ENCODE assay signal across 21 cellular contexts in genomic region chr2:47004905-47005495, GRCh38.
DNase-seq lines count a peak whose midpoint lies in the region; FAIRE-seq and TF ChIP-seq lines count a peak whose summit lies in the region.
"Had no signal": no experiment of that assay in that cellular context is flagged by ENCODE, and none has a peak within 500 bp of the region (broad histone marks: within the 10 kb centered on the region; RNA-seq: fewer than 3 reads in every experiment).

No MANE protein-coding gene starts in this region.

- no peak for FAIRE-seq in frontal cortex (lab: Jason Lieb, UNC)
- FAIRE-seq: A204.1 had no signal

- H3K27ac ChIP-seq in breast epithelium = peak overlapping the region in 1 of 2 donors; percentile 35
- no peak overlapping the region for H3K27ac ChIP-seq in neuronal stem cell (replicated peaks; ENCODE audit: low read length)
- peak overlapping the region; percentile 78 to 92 for H3K27ac ChIP-seq in tibial artery
- H3K27ac ChIP-seq: SJSA1, vagina, VCaP had no signal

- H3K14ac ChIP-seq in neuronal stem cell (ENCODE audit: low read length) = no peak overlapping the region

- intact Hi-C loops in MCF 10A (cut with micrococcal nuclease) (no loop called here), breast epithelium (cut with DNase I; ENCODE audit: low total_unique reads) (no loop called here), tibial artery (cut with DNase I; ENCODE audit: low total_unique reads) (loop anchor here (10.0 kb wide), 1 partner anchor 50 kb away; no protein-coding TSS in a partner anchor)

- H2BK15ac ChIP-seq in neuronal stem cell (ENCODE audit: low read length) = no peak overlapping the region

- H2AFZ ChIP-seq in neuronal stem cell (ENCODE audit: low read length) = no peak overlapping the region

- H2BK12ac ChIP-seq in neuronal stem cell (ENCODE audit: low read length) = no peak overlapping the region

- no peak overlapping the region for H4K91ac ChIP-seq in neuronal stem cell (ENCODE audit: low read depth, low read length, poor library complexity)

- H3K27ac Mint-ChIP-seq in MCF 10A (ENCODE audit: low read depth, unreplicated experiment) = peak overlapping the region; percentile 63
- H3K27ac Mint-ChIP-seq: immature natural killer cell had no signal

- POLR2A ChIA-PET in MCF 10A (lab: Yijun Ruan, JAX) = interaction anchor here (0.9 to 1.3 kb wide), 2 partner anchors 10 to 22 kb away, joined by 4 read pairs; no protein-coding TSS in a partner anchor

- no peaks in the 10 kb centered on the region for H3K9me3 Mint-ChIP-seq in MCF 10A (ENCODE audit: unreplicated experiment)
- H3K9me3 Mint-ChIP-seq: immature natural killer cell had no signal

- H3K4me1 ChIP-seq in breast epithelium (peaks cover 9 to 10% of the 10 kb centered on the region in 2 donors), neuronal stem cell (ENCODE audit: control insufficient read depth in 2 of 2, insufficient read depth in 1 of 2, low read depth in 1 of 2, low read length in 2 of 2) (peaks cover 38 to 40% of the 10 kb centered on the region in 2 donors), tibial artery (peaks cover 0 to 93% (median 76%) of the 10 kb centered on the region in 4 donors)

- WGBS in neuronal stem cell (ENCODE audit: extremely low coverage in 2 of 2, insufficient read length in 2 of 2, insufficient replicate concordance in 1 of 2), 2 donors = no CpG with 5 or more reads among the region's 10 CpGs

- no peak overlapping the region for H2BK5ac ChIP-seq in neuronal stem cell (ENCODE audit: low read length)

- no peak overlapping the region for H3K4ac ChIP-seq in neuronal stem cell (ENCODE audit: low read length)

- no peaks in the 10 kb centered on the region for H3K9me3 ChIP-seq in breast epithelium
- peaks cover 0 to 13% of the 10 kb centered on the region in 2 donors for H3K9me3 ChIP-seq in neuronal stem cell (replicated peaks in 1 of 2; ENCODE audit: control insufficient read depth in 2 of 2, insufficient read depth in 1 of 2, low read depth in 1 of 2, low read length in 2 of 2)
- H3K9me3 ChIP-seq in tibial artery = no peaks in the 10 kb centered on the region
- H3K9me3 ChIP-seq: SJSA1, vagina had no signal

- H3K18ac ChIP-seq in neuronal stem cell (ENCODE audit: low read length) = peak overlapping the region; percentile 36

- no peak overlapping the region for H2AK5ac ChIP-seq in neuronal stem cell (ENCODE audit: low read depth, low read length)

- peaks cover 26% of the 10 kb centered on the region for H3K4me1 Mint-ChIP-seq in MCF 10A (ENCODE audit: insufficient read depth, unreplicated experiment)

- H3K4me3 Mint-ChIP-seq in MCF 10A (ENCODE audit: unreplicated experiment) = no peak overlapping the region
- H3K4me3 Mint-ChIP-seq: immature natural killer cell had no signal

- no peaks in the 10 kb centered on the region for H3K36me3 ChIP-seq in breast epithelium
- no peaks in the 10 kb centered on the region for H3K36me3 ChIP-seq in neuronal stem cell (replicated peaks in 1 of 2; ENCODE audit: control insufficient read depth in 2 of 2, insufficient read depth in 2 of 2, low read length in 2 of 2)
- peaks cover 0 to 22% (median 14%) of the 10 kb centered on the region in 3 donors for H3K36me3 ChIP-seq in tibial artery

- CTCF ChIA-PET in MCF 10A (lab: Yijun Ruan, JAX) = interaction anchor here (0.6 to 1.9 kb wide), 5 partner anchors 10 to 351 kb away, joined by 3 to 9 read pairs (median 3); no protein-coding TSS in a partner anchor

- no peak overlapping the region for H3K23ac ChIP-seq in neuronal stem cell (ENCODE audit: low read depth, low read length, poor library complexity)

- no peaks in the 10 kb centered on the region for H3K27me3 ChIP-seq in breast epithelium
- no peaks in the 10 kb centered on the region for H3K27me3 ChIP-seq in neuronal stem cell (ENCODE audit: control insufficient read depth in 3 of 3, insufficient read depth in 3 of 3, low read depth in 1 of 3, low read length in 3 of 3)
- no peaks in the 10 kb centered on the region for H3K27me3 ChIP-seq in tibial artery
- H3K27me3 ChIP-seq: SJSA1, vagina had no signal

- no peak overlapping the region for H3K4me2 ChIP-seq in neuronal stem cell (ENCODE audit: insufficient read depth, low read length, poor library complexity, severe bottlenecking)

- DNase-seq in MCF 10A (ENCODE audit: unreplicated experiment) (no peak), breast epithelium (ENCODE audit: low spot score in 2 of 2) (no peak), cerebellar cortex (ENCODE audit: low spot score) (peak; percentile 74), neuronal stem cell (ENCODE audit: low spot score) (no peak), tibial artery (no peak), GM20000 (ENCODE audit: low spot score) (no peak), frontal cortex (ENCODE audit: low spot score in 2 of 2) (no peak), NCI-H146 treated with DMSO at 0.1 percent for 48 hours (lab: John Stamatoyannopoulos, UW; ENCODE audit: unreplicated experiment) (no peak)
- DNase-seq: activated CD4-positive, alpha-beta T cell treated with anti-CD3 and anti-CD28 coated beads, Interleukin-2, amount 50 U/mL, for 48 hours; activated gamma-delta T cell treated with Interleukin-2 at 50 U/mL for 16 hours; cerebellar nuclear complex; immature natural killer cell; NCI-H1092; NCI-H748 treated with DMSO at 0.1 percent for 48 hours; occipital lobe; stimulated activated naive CD4-positive, alpha-beta T cell; T-helper 2 cell had no signal

- H3K27me3 Mint-ChIP-seq in MCF 10A (ENCODE audit: insufficient read depth, unreplicated experiment) = no peaks in the 10 kb centered on the region

- no peak overlapping the region for H3K9ac ChIP-seq in neuronal stem cell (ENCODE audit: low read depth, low read length, poor library complexity)

- H3K4me3 ChIP-seq in breast epithelium (no peak overlapping the region), neuronal stem cell (ENCODE audit: low read length in 2 of 2) (no peak overlapping the region), tibial artery (no peak overlapping the region)
- H3K4me3 ChIP-seq: SJSA1, vagina had no signal

- peak overlapping the region; percentile 53 for H4K8ac ChIP-seq in neuronal stem cell (ENCODE audit: low read depth, low read length)

- BruUV-seq in MCF 10A (replicated peaks; lab: Mats Ljungman, UMichigan) = no TSS peak

- H2BK120ac ChIP-seq in neuronal stem cell (ENCODE audit: low read depth, low read length) = peak overlapping the region; percentile 52

- H3K36me3 Mint-ChIP-seq in MCF 10A (ENCODE audit: insufficient read depth, unreplicated experiment) = peaks cover 39% of the 10 kb centered on the region

- TF ChIP-seq CTCF in MCF 10A (IDR thresholded peaks at IDR 0.05; ENCODE audit: unreplicated experiment) (no peak), breast epithelium (IDR thresholded peaks at IDR 0.05) (no peak), tibial artery (IDR thresholded peaks at IDR 0.05) (no peak), GM20000 (IDR thresholded peaks at IDR 0.05; ENCODE audit: extremely low read depth, missing control alignments) (no peak)

- no peaks in the 10 kb centered on the region for H3K79me1 ChIP-seq in neuronal stem cell (ENCODE audit: low read depth, low read length)

- no peak for TF ChIP-seq POLR2A in breast epithelium (IDR thresholded peaks at IDR 0.05)
